In the genomic region with DNA sequence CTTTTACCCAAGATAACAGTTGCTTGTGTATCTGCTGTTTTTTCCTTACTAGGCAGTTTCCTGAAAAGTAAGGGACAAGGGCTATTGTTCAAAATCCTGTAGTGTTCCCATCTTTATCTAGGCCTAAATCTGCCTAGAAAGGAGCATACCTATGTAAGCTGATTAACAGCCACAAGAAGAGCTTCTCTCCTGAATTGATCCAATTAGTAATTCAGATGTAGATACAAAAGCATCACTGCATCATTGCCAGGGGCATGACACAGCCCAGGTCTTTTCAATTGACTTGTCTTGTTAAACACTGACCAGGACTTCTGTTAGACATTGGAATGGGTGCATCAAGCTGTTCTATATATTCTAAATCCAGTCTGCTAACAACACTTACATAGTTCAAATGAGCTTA, we compare ENCODE assay signal across 24 cellular contexts.
"Had no signal": no experiment of that assay in that cellular context is flagged by ENCODE, and none has a peak within 500 bp of the region (broad histone marks: within the 10 kb centered on the region; RNA-seq: fewer than 3 reads in every experiment).

No MANE protein-coding gene starts in this region.

- H3K36me3 Mint-ChIP-seq: memory B cell; stimulated activated naive B cell treated with anti-CD40 and anti-IgM and Interleukin-4, amounts not matched to agents 10 μg/mL and 1 μg/mL and 100 μg/mL, for 72 hours had no signal

- H3K4me1 ChIP-seq: gastrocnemius medialis, sigmoid colon, transverse colon, uterus had no signal

- H3K4me1 Mint-ChIP-seq: activated B cell treated with CpG ODN at 0.5 μM for 24 hours; activated CD4-positive, alpha-beta T cell treated with anti-CD3 and anti-CD28 coated beads for 36 hours; memory B cell; stimulated activated naive B cell treated with anti-CD40 and anti-IgM and Interleukin-4, amounts not matched to agents 10 μg/mL and 1 μg/mL and 100 μg/mL, for 72 hours had no signal

- DNase-seq: activated B cell treated with CpG ODN at 0.5 μM for 24 hours; activated CD4-positive, alpha-beta T cell treated with anti-CD3 and anti-CD28 coated beads for 36 hours; activated CD4-positive, alpha-beta T cell treated with anti-CD3 and anti-CD28 coated beads, Interleukin-2, amount 50 U/mL, for 48 hours; activated CD8-positive, alpha-beta memory T cell treated with anti-CD3 and anti-CD28 coated beads, Interleukin-2, amount 50 U/mL, for 48 hours; activated naive CD4-positive, alpha-beta T cell treated with anti-CD3 and anti-CD28 coated beads for 36 hours; activated T-cell treated with anti-CD3 and anti-CD28 coated beads, Interleukin-2, amount 50 U/mL, for 48 hours; amygdala; effector CD8-positive, alpha-beta T cell; gastrocnemius medialis; hippocampal formation; left cardiac atrium; mucosa of descending colon; nephron progenitor cell; sigmoid colon; stimulated activated CD4-positive, alpha-beta T cell treated with anti-CD3 and anti-CD28 coated beads, Interleukin-2, amount 100 ng/mL, for 48 hours; stimulated activated CD8-positive, alpha-beta memory T cell treated with anti-CD3 and anti-CD28 coated beads, Interleukin-4, amount 100 ng/mL, for 48 hours; stimulated activated naive B cell treated with anti-CD40 and anti-IgM and Interleukin-4, amounts not matched to agents 10 μg/mL and 1 μg/mL and 100 μg/mL, for 72 hours; T-helper 9 cell; transverse colon; uterus had no signal

- H3K27ac Mint-ChIP-seq: activated B cell treated with CpG ODN at 0.5 μM for 24 hours; activated CD4-positive, alpha-beta T cell treated with anti-CD3 and anti-CD28 coated beads for 36 hours; activated naive CD4-positive, alpha-beta T cell treated with anti-CD3 and anti-CD28 coated beads for 36 hours; dendritic cell treated with granulocyte-macrophage colony-stimulating factor and Interleukin-4, amounts not matched to agents 40 ng/mL and 50 ng/mL, for 4 days; memory B cell; nephron progenitor cell; stimulated activated naive B cell treated with anti-CD40 and anti-IgM and Interleukin-4, amounts not matched to agents 10 μg/mL and 1 μg/mL and 100 μg/mL, for 72 hours had no signal

- H3K4me3 ChIP-seq: cardiac muscle cell, esophagus muscularis mucosa, gastrocnemius medialis, mucosa of descending colon, sigmoid colon, transverse colon, uterus had no signal

- H3K27me3 ChIP-seq: cardiac muscle cell, esophagus muscularis mucosa, gastrocnemius medialis, sigmoid colon, transverse colon, uterus had no signal

- H3K36me3 ChIP-seq: cardiac muscle cell, esophagus muscularis mucosa, gastrocnemius medialis, sigmoid colon, transverse colon, uterus had no signal

- H3K9me3 Mint-ChIP-seq: activated B cell treated with CpG ODN at 0.5 μM for 24 hours; activated naive CD4-positive, alpha-beta T cell treated with anti-CD3 and anti-CD28 coated beads for 36 hours; dendritic cell treated with granulocyte-macrophage colony-stimulating factor and Interleukin-4, amounts not matched to agents 40 ng/mL and 50 ng/mL, for 4 days; memory B cell; nephron progenitor cell; stimulated activated naive B cell treated with anti-CD40 and anti-IgM and Interleukin-4, amounts not matched to agents 10 μg/mL and 1 μg/mL and 100 μg/mL, for 72 hours had no signal

- H3K27me3 Mint-ChIP-seq: activated B cell treated with CpG ODN at 0.5 μM for 24 hours; activated CD4-positive, alpha-beta T cell treated with anti-CD3 and anti-CD28 coated beads for 36 hours; dendritic cell treated with granulocyte-macrophage colony-stimulating factor and Interleukin-4, amounts not matched to agents 40 ng/mL and 50 ng/mL, for 4 days; stimulated activated naive B cell treated with anti-CD40 and anti-IgM and Interleukin-4, amounts not matched to agents 10 μg/mL and 1 μg/mL and 100 μg/mL, for 72 hours had no signal

- H3K27ac ChIP-seq: cardiac muscle cell, esophagus muscularis mucosa, gastrocnemius medialis, sigmoid colon, transverse colon, uterus had no signal

- H3K9me3 ChIP-seq: esophagus muscularis mucosa, gastrocnemius medialis, mucosa of descending colon, sigmoid colon, transverse colon, uterus had no signal

- H3K4me3 Mint-ChIP-seq: activated B cell treated with CpG ODN at 0.5 μM for 24 hours; activated CD4-positive, alpha-beta T cell treated with anti-CD3 and anti-CD28 coated beads for 36 hours; activated naive CD4-positive, alpha-beta T cell treated with anti-CD3 and anti-CD28 coated beads for 36 hours; dendritic cell treated with granulocyte-macrophage colony-stimulating factor and Interleukin-4, amounts not matched to agents 40 ng/mL and 50 ng/mL, for 4 days; memory B cell; nephron progenitor cell; stimulated activated naive B cell treated with anti-CD40 and anti-IgM and Interleukin-4, amounts not matched to agents 10 μg/mL and 1 μg/mL and 100 μg/mL, for 72 hours had no signal

- ATAC-seq: activated CD4-positive, alpha-beta T cell treated with anti-CD3 and anti-CD28 coated beads for 36 hours; gastrocnemius medialis; left cardiac atrium; mucosa of descending colon; stimulated activated naive B cell treated with anti-CD40 and anti-IgM and Interleukin-4, amounts not matched to agents 10 μg/mL and 1 μg/mL and 100 μg/mL, for 72 hours had no signal
